1 cellular context compared by ENCODE assay signal in genomic region chr5:174750720-174751119, GRCh38.
TF ChIP-seq lines count a peak whose summit lies in the region.

No MANE protein-coding gene starts in this region.

TF ChIP-seq in GM23338, 12 proteins besides CTCF, POLR2A, EP300 and RAD21 (continued from another document):
- TF ChIP-seq ETS1 (IDR thresholded peaks at IDR 0.05) (no peak), NANOG (IDR thresholded peaks at IDR 0.05; ENCODE audit: borderline replicate concordance) (no peak), POLR2AphosphoS5 (IDR thresholded peaks at IDR 0.05; ENCODE audit: low read depth) (no peak), ZNF462 (CRISPR knock-in tag; IDR thresholded peaks at IDR 0.05) (no peak), JUNB (IDR thresholded peaks at IDR 0.05; ENCODE audit: unreplicated experiment) (no peak), ZNF114 (CRISPR knock-in tag; IDR thresholded peaks at IDR 0.05) (no peak), STAT1 (IDR thresholded peaks at IDR 0.05; ENCODE audit: unreplicated experiment) (no peak), ZNF331 (CRISPR knock-in tag; IDR thresholded peaks at IDR 0.05; ENCODE audit: low read depth) (no peak), EZH2 (IDR thresholded peaks at IDR 0.05; ENCODE audit: low read depth, unreplicated experiment) (no peak), EZH2phosphoT487 (IDR thresholded peaks at IDR 0.05; ENCODE audit: unreplicated experiment) (no peak)
